Comparison of ENCODE assay signal across 1 cellular context in the genomic region with DNA sequence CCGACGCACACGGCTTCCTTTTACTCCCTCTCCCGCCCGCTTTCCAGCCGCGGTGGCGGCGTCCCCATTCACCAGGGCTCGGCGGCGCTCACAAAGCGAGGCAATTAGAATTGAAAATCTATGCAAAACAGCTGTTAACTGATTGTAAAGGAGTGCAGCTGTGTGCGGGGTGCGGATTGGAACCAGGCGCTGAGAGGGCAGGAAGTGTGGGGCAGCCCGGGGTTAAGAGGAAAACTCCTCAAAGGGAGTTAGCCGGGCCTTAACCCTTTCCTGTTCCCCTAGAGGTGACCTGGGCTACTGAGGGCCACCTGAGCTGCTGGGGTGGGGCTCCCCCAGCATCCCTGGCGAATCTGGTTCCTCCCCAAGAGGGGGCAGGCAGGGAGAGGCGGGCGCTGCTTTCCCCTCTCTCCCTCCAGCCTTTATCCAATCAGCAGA.
TF ChIP-seq lines count a peak whose summit lies in the region.

No MANE protein-coding gene starts in this region.

TF ChIP-seq in K562, 482 proteins besides CTCF, POLR2A, EP300 and RAD21 (continued from another document):
- TF ChIP-seq, protein P1, sequence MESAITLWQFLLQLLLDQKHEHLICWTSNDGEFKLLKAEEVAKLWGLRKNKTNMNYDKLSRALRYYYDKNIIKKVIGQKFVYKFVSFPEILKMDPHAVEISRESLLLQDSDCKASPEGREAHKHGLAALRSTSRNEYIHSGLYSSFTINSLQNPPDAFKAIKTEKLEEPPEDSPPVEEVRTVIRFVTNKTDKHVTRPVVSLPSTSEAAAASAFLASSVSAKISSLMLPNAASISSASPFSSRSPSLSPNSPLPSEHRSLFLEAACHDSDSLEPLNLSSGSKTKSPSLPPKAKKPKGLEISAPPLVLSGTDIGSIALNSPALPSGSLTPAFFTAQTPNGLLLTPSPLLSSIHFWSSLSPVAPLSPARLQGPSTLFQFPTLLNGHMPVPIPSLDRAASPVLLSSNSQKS (CRISPR knock-in tag; IDR thresholded peaks at IDR 0.05) = no peak
- TF ChIP-seq JUNB (CRISPR knock-in tag; conservative IDR thresholded peaks at IDR 0.05) = no peak
- TF ChIP-seq CBFA2T3 (IDR thresholded peaks at IDR 0.05) = peak; percentile 77
- TF ChIP-seq RCOR1 (IDR thresholded peaks at IDR 0.05; ENCODE audit: borderline replicate concordance in 1 of 2, low read depth in 2 of 2, low read length in 2 of 2) = peak in 1 of 2 experiments; percentile 52; a peak in 1 of 4 replicates
- TF ChIP-seq, protein P2, sequence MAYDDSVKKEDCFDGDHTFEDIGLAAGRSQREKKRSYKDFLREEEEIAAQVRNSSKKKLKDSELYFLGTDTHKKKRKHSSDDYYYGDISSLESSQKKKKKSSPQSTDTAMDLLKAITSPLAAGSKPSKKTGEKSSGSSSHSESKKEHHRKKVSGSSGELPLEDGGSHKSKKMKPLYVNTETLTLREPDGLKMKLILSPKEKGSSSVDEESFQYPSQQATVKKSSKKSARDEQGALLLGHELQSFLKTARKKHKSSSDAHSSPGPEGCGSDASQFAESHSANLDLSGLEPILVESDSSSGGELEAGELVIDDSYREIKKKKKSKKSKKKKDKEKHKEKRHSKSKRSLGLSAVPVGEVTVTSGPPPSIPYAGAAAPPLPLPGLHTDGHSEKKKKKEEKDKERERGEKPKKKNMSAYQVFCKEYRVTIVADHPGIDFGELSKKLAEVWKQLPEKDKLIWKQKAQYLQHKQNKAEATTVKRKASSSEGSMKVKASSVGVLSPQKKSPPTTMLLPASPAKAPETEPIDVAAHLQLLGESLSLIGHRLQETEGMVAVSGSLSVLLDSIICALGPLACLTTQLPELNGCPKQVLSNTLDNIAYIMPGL (CRISPR knock-in tag; IDR thresholded peaks at IDR 0.05) = 0 out of 2 replicates have a peak, but pooled peaks have one; percentile 44
- peak; percentile 56; the same call in 1 of the 2 replicates for TF ChIP-seq ZEB2 (IDR thresholded peaks at IDR 0.05)
- TF ChIP-seq POLR2G (IDR thresholded peaks at IDR 0.05; ENCODE audit: low read depth, low read length) = 0 out of 2 replicates have a peak, but pooled peaks have one; percentile 5
- 0 out of 2 replicates have a peak, but pooled peaks have one; percentile 19 for TF ChIP-seq RBFOX2 (IDR thresholded peaks at IDR 0.05; ENCODE audit: low read depth, low read length)
- TF ChIP-seq XRCC5 (IDR thresholded peaks at IDR 0.05; ENCODE audit: low read depth, low read length) = peak; percentile 50; the same call in 1 of the 2 replicates
- TF ChIP-seq NFIC (IDR thresholded peaks at IDR 0.05) = peak; percentile 5; the same call in 1 of the 2 replicates
- TF ChIP-seq TAL1 (IDR thresholded peaks at IDR 0.05) = 0 out of 2 replicates have a peak, but pooled peaks have one; percentile 10
